ENCODE assay signal across 1 cellular context in genomic region chr11:59550842-59551650, GRCh38.
TF ChIP-seq lines count a peak whose summit lies in the region.

No MANE protein-coding gene starts in this region.

TF ChIP-seq in GM12878, 131 proteins besides CTCF, POLR2A, EP300 and RAD21 (continued from another document and continues in another):
- TF ChIP-seq, protein P1, sequence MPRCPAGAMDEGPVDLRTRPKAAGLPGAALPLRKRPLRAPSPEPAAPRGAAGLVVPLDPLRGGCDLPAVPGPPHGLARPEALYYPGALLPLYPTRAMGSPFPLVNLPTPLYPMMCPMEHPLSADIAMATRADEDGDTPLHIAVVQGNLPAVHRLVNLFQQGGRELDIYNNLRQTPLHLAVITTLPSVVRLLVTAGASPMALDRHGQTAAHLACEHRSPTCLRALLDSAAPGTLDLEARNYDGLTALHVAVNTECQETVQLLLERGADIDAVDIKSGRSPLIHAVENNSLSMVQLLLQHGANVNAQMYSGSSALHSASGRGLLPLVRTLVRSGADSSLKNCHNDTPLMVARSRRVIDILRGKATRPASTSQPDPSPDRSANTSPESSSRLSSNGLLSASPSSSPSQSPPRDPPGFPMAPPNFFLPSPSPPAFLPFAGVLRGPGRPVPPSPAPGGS (IDR thresholded peaks at IDR 0.05; ENCODE audit: borderline replicate concordance, insufficient read depth, low read depth, low read length, poor library complexity, severe bottlenecking): no peak
- TF ChIP-seq KLF5 (IDR thresholded peaks at IDR 0.05; ENCODE audit: partially characterized antibody) (peak; percentile 24), CHD2 (IDR thresholded peaks at IDR 0.05; ENCODE audit: borderline replicate concordance, low read depth, low read length) (no peak), E2F4 (IDR thresholded peaks at IDR 0.05; ENCODE audit: low read depth, low read length) (no peak), DPF2 (IDR thresholded peaks at IDR 0.05) (0 out of 2 replicates have a peak, but pooled peaks have one; percentile 38), BCL11A (IDR thresholded peaks at IDR 0.05; ENCODE audit: low read depth, low read length) (no peak), CEBPZ (IDR thresholded peaks at IDR 0.05; ENCODE audit: low read depth, low read length) (no peak), CREM (IDR thresholded peaks at IDR 0.05; ENCODE audit: low read depth) (no peak), NR2C1 (IDR thresholded peaks at IDR 0.05) (no peak), BCLAF1 (IDR thresholded peaks at IDR 0.05) (no peak), BMI1 (IDR thresholded peaks at IDR 0.05; ENCODE audit: borderline replicate concordance) (no peak), TAF1 (IDR thresholded peaks at IDR 0.05; ENCODE audit: borderline replicate concordance, low read depth, low read length) (no peak), RELB (IDR thresholded peaks at IDR 0.05; ENCODE audit: low read depth) (peak; percentile 62), ATF7 (IDR thresholded peaks at IDR 0.05; ENCODE audit: low read depth) (0 out of 2 replicates have a peak, but pooled peaks have one; percentile 60), MAX (IDR thresholded peaks at IDR 0.05; ENCODE audit: low read depth, low read length) (0 out of 2 replicates have a peak, but pooled peaks have one; percentile 68), GATAD2B (conservative IDR thresholded peaks at IDR 0.05; ENCODE audit: low read depth) (0 out of 2 replicates have a peak, but pooled peaks have one; percentile 4), RELA (IDR thresholded peaks at IDR 0.05; ENCODE audit: borderline replicate concordance, partially characterized antibody) (no peak), ESRRA (IDR thresholded peaks at IDR 0.05; ENCODE audit: low read length) (no peak), SIN3A (IDR thresholded peaks at IDR 0.05; ENCODE audit: low read depth, low read length) (0 out of 2 replicates have a peak, but pooled peaks have one; percentile 75), RFX5 (IDR thresholded peaks at IDR 0.05; ENCODE audit: low read depth, low read length) (no peak), CBX3 (IDR thresholded peaks at IDR 0.05; ENCODE audit: borderline replicate concordance, low read depth) (no peak), MYC (IDR thresholded peaks at IDR 0.05; ENCODE audit: insufficient read depth, insufficient read length, insufficient replicate concordance, low read length, severe bottlenecking) (no peak), IKZF1 (conservative IDR thresholded peaks at IDR 0.05) (peak; percentile 83), ZNF274 (IDR thresholded peaks at IDR 0.05; ENCODE audit: insufficient read depth, insufficient read length) (no peak), CBX5 (IDR thresholded peaks at IDR 0.05; ENCODE audit: low read depth) (0 out of 2 replicates have a peak, but pooled peaks have one; percentile 19)
- TF ChIP-seq, protein P2, sequence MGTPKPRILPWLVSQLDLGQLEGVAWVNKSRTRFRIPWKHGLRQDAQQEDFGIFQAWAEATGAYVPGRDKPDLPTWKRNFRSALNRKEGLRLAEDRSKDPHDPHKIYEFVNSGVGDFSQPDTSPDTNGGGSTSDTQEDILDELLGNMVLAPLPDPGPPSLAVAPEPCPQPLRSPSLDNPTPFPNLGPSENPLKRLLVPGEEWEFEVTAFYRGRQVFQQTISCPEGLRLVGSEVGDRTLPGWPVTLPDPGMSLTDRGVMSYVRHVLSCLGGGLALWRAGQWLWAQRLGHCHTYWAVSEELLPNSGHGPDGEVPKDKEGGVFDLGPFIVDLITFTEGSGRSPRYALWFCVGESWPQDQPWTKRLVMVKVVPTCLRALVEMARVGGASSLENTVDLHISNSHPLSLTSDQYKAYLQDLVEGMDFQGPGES (IDR thresholded peaks at IDR 0.05): no peak
- TF ChIP-seq, protein P3, sequence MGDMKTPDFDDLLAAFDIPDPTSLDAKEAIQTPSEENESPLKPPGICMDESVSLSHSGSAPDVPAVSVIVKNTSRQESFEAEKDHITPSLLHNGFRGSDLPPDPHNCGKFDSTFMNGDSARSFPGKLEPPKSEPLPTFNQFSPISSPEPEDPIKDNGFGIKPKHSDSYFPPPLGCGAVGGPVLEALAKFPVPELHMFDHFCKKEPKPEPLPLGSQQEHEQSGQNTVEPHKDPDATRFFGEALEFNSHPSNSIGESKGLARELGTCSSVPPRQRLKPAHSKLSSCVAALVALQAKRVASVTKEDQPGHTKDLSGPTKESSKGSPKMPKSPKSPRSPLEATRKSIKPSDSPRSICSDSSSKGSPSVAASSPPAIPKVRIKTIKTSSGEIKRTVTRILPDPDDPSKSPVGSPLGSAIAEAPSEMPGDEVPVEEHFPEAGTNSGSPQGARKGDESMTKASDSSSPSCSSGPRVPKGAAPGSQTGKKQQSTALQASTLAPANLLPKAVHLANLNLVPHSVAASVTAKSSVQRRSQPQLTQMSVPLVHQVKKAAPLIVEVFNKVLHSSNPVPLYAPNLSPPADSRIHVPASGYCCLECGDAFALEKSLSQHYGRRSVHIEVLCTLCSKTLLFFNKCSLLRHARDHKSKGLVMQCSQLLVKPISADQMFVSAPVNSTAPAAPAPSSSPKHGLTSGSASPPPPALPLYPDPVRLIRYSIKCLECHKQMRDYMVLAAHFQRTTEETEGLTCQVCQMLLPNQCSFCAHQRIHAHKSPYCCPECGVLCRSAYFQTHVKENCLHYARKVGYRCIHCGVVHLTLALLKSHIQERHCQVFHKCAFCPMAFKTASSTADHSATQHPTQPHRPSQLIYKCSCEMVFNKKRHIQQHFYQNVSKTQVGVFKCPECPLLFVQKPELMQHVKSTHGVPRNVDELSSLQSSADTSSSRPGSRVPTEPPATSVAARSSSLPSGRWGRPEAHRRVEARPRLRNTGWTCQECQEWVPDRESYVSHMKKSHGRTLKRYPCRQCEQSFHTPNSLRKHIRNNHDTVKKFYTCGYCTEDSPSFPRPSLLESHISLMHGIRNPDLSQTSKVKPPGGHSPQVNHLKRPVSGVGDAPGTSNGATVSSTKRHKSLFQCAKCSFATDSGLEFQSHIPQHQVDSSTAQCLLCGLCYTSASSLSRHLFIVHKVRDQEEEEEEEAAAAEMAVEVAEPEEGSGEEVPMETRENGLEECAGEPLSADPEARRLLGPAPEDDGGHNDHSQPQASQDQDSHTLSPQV (IDR thresholded peaks at IDR 0.05): no peak
- TF ChIP-seq, protein P4, sequence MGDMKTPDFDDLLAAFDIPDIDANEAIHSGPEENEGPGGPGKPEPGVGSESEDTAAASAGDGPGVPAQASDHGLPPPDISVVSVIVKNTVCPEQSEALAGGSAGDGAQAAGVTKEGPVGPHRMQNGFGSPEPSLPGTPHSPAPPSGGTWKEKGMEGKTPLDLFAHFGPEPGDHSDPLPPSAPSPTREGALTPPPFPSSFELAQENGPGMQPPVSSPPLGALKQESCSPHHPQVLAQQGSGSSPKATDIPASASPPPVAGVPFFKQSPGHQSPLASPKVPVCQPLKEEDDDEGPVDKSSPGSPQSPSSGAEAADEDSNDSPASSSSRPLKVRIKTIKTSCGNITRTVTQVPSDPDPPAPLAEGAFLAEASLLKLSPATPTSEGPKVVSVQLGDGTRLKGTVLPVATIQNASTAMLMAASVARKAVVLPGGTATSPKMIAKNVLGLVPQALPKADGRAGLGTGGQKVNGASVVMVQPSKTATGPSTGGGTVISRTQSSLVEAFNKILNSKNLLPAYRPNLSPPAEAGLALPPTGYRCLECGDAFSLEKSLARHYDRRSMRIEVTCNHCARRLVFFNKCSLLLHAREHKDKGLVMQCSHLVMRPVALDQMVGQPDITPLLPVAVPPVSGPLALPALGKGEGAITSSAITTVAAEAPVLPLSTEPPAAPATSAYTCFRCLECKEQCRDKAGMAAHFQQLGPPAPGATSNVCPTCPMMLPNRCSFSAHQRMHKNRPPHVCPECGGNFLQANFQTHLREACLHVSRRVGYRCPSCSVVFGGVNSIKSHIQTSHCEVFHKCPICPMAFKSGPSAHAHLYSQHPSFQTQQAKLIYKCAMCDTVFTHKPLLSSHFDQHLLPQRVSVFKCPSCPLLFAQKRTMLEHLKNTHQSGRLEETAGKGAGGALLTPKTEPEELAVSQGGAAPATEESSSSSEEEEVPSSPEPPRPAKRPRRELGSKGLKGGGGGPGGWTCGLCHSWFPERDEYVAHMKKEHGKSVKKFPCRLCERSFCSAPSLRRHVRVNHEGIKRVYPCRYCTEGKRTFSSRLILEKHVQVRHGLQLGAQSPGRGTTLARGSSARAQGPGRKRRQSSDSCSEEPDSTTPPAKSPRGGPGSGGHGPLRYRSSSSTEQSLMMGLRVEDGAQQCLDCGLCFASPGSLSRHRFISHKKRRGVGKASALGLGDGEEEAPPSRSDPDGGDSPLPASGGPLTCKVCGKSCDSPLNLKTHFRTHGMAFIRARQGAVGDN (IDR thresholded peaks at IDR 0.05): peak; percentile 71; the same call in 1 of the 2 replicates
- TF ChIP-seq, protein P5, sequence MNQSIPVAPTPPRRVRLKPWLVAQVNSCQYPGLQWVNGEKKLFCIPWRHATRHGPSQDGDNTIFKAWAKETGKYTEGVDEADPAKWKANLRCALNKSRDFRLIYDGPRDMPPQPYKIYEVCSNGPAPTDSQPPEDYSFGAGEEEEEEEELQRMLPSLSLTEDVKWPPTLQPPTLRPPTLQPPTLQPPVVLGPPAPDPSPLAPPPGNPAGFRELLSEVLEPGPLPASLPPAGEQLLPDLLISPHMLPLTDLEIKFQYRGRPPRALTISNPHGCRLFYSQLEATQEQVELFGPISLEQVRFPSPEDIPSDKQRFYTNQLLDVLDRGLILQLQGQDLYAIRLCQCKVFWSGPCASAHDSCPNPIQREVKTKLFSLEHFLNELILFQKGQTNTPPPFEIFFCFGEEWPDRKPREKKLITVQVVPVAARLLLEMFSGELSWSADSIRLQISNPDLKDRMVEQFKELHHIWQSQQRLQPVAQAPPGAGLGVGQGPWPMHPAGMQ (IDR thresholded peaks at IDR 0.05; ENCODE audit: borderline replicate concordance): no peak
- TF ChIP-seq, protein P6, sequence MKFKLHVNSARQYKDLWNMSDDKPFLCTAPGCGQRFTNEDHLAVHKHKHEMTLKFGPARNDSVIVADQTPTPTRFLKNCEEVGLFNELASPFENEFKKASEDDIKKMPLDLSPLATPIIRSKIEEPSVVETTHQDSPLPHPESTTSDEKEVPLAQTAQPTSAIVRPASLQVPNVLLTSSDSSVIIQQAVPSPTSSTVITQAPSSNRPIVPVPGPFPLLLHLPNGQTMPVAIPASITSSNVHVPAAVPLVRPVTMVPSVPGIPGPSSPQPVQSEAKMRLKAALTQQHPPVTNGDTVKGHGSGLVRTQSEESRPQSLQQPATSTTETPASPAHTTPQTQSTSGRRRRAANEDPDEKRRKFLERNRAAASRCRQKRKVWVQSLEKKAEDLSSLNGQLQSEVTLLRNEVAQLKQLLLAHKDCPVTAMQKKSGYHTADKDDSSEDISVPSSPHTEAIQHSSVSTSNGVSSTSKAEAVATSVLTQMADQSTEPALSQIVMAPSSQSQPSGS (IDR thresholded peaks at IDR 0.05; ENCODE audit: low read length): no peak; the same call in 1 of the 2 replicates
